Comparison of ENCODE assay signal across 9 cellular contexts in the genomic region with DNA sequence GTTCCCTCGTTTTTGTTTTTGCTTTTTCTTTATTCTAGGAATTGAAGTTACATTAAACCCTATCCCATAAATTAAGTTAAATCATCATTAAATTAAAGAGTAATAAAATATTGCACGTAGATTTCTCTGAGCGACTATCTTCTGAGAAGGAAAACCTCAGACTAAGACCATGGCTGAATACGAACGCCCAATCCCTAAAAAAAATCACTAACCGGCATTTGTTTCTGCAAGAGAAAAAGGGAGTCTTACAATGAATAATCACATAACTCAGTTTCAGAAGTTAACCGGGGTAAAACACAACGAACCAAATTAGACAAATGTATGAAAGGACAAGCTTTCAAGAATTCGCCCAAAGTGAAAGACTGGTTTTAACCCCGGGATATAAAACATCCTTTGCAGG. TPM values are rescaled to one million over a fixed set of nuclear protein-coding genes. Genes with fewer than 3 reads are reported as not detected.
DNase-seq lines count a peak whose midpoint lies in the region; FAIRE-seq and TF ChIP-seq lines count a peak whose summit lies in the region.
"Had no signal": no experiment of that assay in that cellular context is flagged by ENCODE, and none has a peak within 500 bp of the region (broad histone marks: within the 10 kb centered on the region; RNA-seq: fewer than 3 reads in every experiment).

No MANE protein-coding gene starts in this region.

- no peaks in the 10 kb centered on the region for H4K20me1 ChIP-seq in smooth muscle cell (ENCODE audit: low read depth)

- 1% methylated on average over 10 of the region's 10 CpGs for WGBS in smooth muscle cell (ENCODE audit: low lambda C conversion rate)

- DNase-seq in NCI-H748 (lab: John Stamatoyannopoulos, UW; ENCODE audit: unreplicated experiment): peak; percentile 7
- DNase-seq in NCI-H748 treated with DMSO at 0.1 percent for 48 hours (lab: John Stamatoyannopoulos, UW): no peak
- no peak for DNase-seq in RCC 7860 (ENCODE audit: low spot score)
- peak; percentile 36 for DNase-seq in fibroblast of the aortic adventitia (ENCODE audit: low read depth)
- DNase-seq in smooth muscle cell (lab: John Stamatoyannopoulos, UW; ENCODE audit: unreplicated experiment): no peak
- DNase-seq in 8988T: no peak
- DNase-seq in germinal center (ENCODE audit: low spot score): no peak
- DNase-seq in HuH-7.5 (ENCODE audit: low spot score): no peak

- peaks cover 48% of the 10 kb centered on the region for H3K79me2 ChIP-seq in smooth muscle cell (ENCODE audit: low read depth)

- no peaks in the 10 kb centered on the region for H3K9me3 ChIP-seq in smooth muscle cell (replicated peaks; ENCODE audit: low read depth)

- peak overlapping the region; percentile 75 for H3K4me3 ChIP-seq in fibroblast of the aortic adventitia (ENCODE audit: low read depth, low read length)
- peak overlapping the region; percentile 86 for H3K4me3 ChIP-seq in smooth muscle cell

- H3K4me1 ChIP-seq in smooth muscle cell (ENCODE audit: low read depth): peaks cover 24% of the 10 kb centered on the region

- TF ChIP-seq CTCF in fibroblast of the aortic adventitia (IDR thresholded peaks at IDR 0.05; ENCODE audit: insufficient read depth, low read length) (no peak), smooth muscle cell (IDR thresholded peaks at IDR 0.05; ENCODE audit: borderline replicate concordance, insufficient read depth, poor library complexity, severe bottlenecking) (no peak)

- H3F3A ChIP-seq in smooth muscle cell (ENCODE audit: low read depth): peaks cover 5% of the 10 kb centered on the region

- H3K4me2 ChIP-seq in smooth muscle cell: peak overlapping the region; percentile 93

- H2AFZ ChIP-seq in smooth muscle cell (ENCODE audit: low read depth): peak overlapping the region; percentile 93

- peak overlapping the region; percentile 5 for H3K27ac ChIP-seq in smooth muscle cell (ENCODE audit: low read depth)

- no peaks in the 10 kb centered on the region for H3K36me3 ChIP-seq in smooth muscle cell (ENCODE audit: low read depth)

- peak overlapping the region; percentile 98 for H3K9ac ChIP-seq in smooth muscle cell (ENCODE audit: low read depth)

- H3K27me3 ChIP-seq in smooth muscle cell (ENCODE audit: low read depth): no peaks in the 10 kb centered on the region

- FAIRE-seq in RCC 7860 (lab: Jason Lieb, UNC): peak; percentile 40
- FAIRE-seq: colon had no signal

RNA-seq across cellular contexts. Expression of a gene that starts 1.3 kb away (rescaled TPM):
- total RNA-seq in fibroblast of the aortic adventitia (ENCODE audit: low replicate concordance) (5.0 and 6.1 TPM in 2 replicates), smooth muscle cell (5.6 TPM in 2 replicates)
- 3.7 and 5.3 TPM in 2 replicates for polyA plus RNA-seq in smooth muscle cell

RNA-seq across cellular contexts. Expression of a gene that starts 43.8 kb away (rescaled TPM):
- total RNA-seq in fibroblast of the aortic adventitia (ENCODE audit: low replicate concordance) (0.81 TPM in 1 of 2 replicates, not detected in the other), smooth muscle cell (1.7 and 10.8 TPM in 2 replicates)
- polyA plus RNA-seq in smooth muscle cell: 2.4 and 8.0 TPM in 2 replicates

RNA-seq across cellular contexts. Expression of a gene that starts 45.2 kb away (rescaled TPM):
- total RNA-seq in fibroblast of the aortic adventitia (ENCODE audit: low replicate concordance): not detected in 2 replicates
- not detected in 2 replicates for total RNA-seq in smooth muscle cell
- not detected in 2 replicates for polyA plus RNA-seq in smooth muscle cell

Comparison
In these comparisons a context has a peak if more than half of its experiments do, and no peak if none do; other contexts are left out.
1. DNase-seq: peak in NCI-H748 (single experiment) and fibroblast of the aortic adventitia (single experiment); none in NCI-H748 treated with DMSO at 0.1 percent for 48 hours (single experiment), RCC 7860 (single experiment), smooth muscle cell (single experiment), 8988T (single experiment), germinal center (single experiment) and HuH-7.5 (single experiment).